9 cellular contexts compared by ENCODE assay signal in the genomic region with DNA sequence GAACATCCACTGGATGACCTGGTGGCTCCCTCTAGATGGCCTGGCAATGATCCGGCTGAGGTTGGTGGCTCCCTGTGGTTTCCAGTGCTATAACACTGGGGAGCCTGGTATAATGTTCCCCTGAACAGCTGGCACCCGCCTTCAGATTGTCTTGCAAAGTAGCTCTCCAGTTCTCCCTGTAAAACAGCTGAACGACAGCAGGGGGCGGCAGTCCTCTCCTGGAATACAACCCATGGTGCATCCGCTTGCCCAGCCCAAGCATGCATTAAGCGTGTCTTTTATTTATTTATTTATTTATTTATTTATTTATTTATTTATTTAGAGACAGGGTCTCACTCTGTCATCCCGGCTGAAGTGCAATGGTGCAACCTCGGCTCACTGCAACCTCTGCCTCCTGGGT.
DNase-seq lines count a peak whose midpoint lies in the region; ATAC-seq, FAIRE-seq and TF ChIP-seq lines count a peak whose summit lies in the region.
"Had no signal": no experiment of that assay in that cellular context is flagged by ENCODE, and none has a peak within 500 bp of the region (broad histone marks: within the 10 kb centered on the region; RNA-seq: fewer than 3 reads in every experiment).

No MANE protein-coding gene starts in this region.

- no peaks in the 10 kb centered on the region for H3K27me3 ChIP-seq in MG63
- H3K27me3 ChIP-seq in bronchial epithelial cell (ENCODE audit: control insufficient read depth, insufficient read depth, low read length) = no peaks in the 10 kb centered on the region
- peaks cover 24% of the 10 kb centered on the region for H3K27me3 ChIP-seq in smooth muscle cell (ENCODE audit: low read depth)
- H3K27me3 ChIP-seq in psoas muscle (ENCODE audit: insufficient read depth in 3 of 3, low read length in 2 of 3) = peaks cover 0 to 4% (median 2%) of the 10 kb centered on the region in 3 donors

- H3K79me2 ChIP-seq in smooth muscle cell (ENCODE audit: low read depth) = no peaks in the 10 kb centered on the region

- no peak overlapping the region for H3K27ac Mint-ChIP-seq in activated T-cell treated with anti-CD3 and anti-CD28 coated beads, Interleukin-2, amount 50 U/mL, for 24 hours

- no peaks in the 10 kb centered on the region for H3K36me3 Mint-ChIP-seq in activated T-cell treated with anti-CD3 and anti-CD28 coated beads, Interleukin-2, amount 50 U/mL, for 24 hours (ENCODE audit: low read depth)

- intact Hi-C loops in psoas muscle (cut with DNase I) = no loop called here

- WGBS in smooth muscle cell (ENCODE audit: low lambda C conversion rate) = 65% methylated on average over 8 of the region's 8 CpGs
- WGBS in psoas muscle, 3 donors = 52 to 61% (median 53%) methylated on average over 8 of the region's 8 CpGs

- no peak for ATAC-seq in psoas muscle

- H3K27me3 Mint-ChIP-seq in activated T-cell treated with anti-CD3 and anti-CD28 coated beads, Interleukin-2, amount 50 U/mL, for 24 hours = peaks cover 42% of the 10 kb centered on the region

- H3K4me1 ChIP-seq in smooth muscle cell (ENCODE audit: low read depth) (no peaks in the 10 kb centered on the region), psoas muscle (no peaks in the 10 kb centered on the region)

- H3K4me3 ChIP-seq in MG63 (no peak overlapping the region), bronchial epithelial cell (ENCODE audit: low read depth, low read length) (no peak overlapping the region), smooth muscle cell (no peak overlapping the region), psoas muscle (no peak overlapping the region)
- H3K4me3 ChIP-seq: thoracic aorta had no signal

- FAIRE-seq in bronchial epithelial cell (lab: Jason Lieb, UNC) = no peak

- no peaks in the 10 kb centered on the region for H4K20me1 ChIP-seq in smooth muscle cell (ENCODE audit: low read depth)

- H3K9me3 ChIP-seq in MG63 (no peaks in the 10 kb centered on the region), smooth muscle cell (replicated peaks; ENCODE audit: low read depth) (no peaks in the 10 kb centered on the region), psoas muscle (no peaks in the 10 kb centered on the region)
- H3K9me3 ChIP-seq: thoracic aorta had no signal

- no peak overlapping the region for H3K4me2 ChIP-seq in smooth muscle cell

- no peaks in the 10 kb centered on the region for H3K9me3 Mint-ChIP-seq in activated T-cell treated with anti-CD3 and anti-CD28 coated beads, Interleukin-2, amount 50 U/mL, for 24 hours

- TF ChIP-seq CTCF in bronchial epithelial cell (IDR thresholded peaks at IDR 0.05; ENCODE audit: insufficient read depth, low read length, severe bottlenecking) = peak; percentile 10
- peak; percentile 33 for TF ChIP-seq CTCF in smooth muscle cell (IDR thresholded peaks at IDR 0.05; ENCODE audit: borderline replicate concordance, insufficient read depth, poor library complexity, severe bottlenecking)
- TF ChIP-seq CTCF in psoas muscle (IDR thresholded peaks at IDR 0.05) = no peak

- no peaks in the 10 kb centered on the region for H3F3A ChIP-seq in smooth muscle cell (ENCODE audit: low read depth)

- H3K27ac ChIP-seq in smooth muscle cell (ENCODE audit: low read depth) = no peak overlapping the region
- no peak overlapping the region for H3K27ac ChIP-seq in psoas muscle
- H3K27ac ChIP-seq: thoracic aorta had no signal

- H3K36me3 ChIP-seq in MG63 (no peaks in the 10 kb centered on the region), bronchial epithelial cell (ENCODE audit: control insufficient read depth, insufficient read depth, low read length) (no peaks in the 10 kb centered on the region), smooth muscle cell (ENCODE audit: low read depth) (no peaks in the 10 kb centered on the region), psoas muscle (ENCODE audit: insufficient read depth in 1 of 2, low read depth in 1 of 2) (no peaks in the 10 kb centered on the region)
- H3K36me3 ChIP-seq: thoracic aorta had no signal

- DNase-seq in activated T-cell treated with anti-CD3 and anti-CD28 coated beads for 48 hours (ENCODE audit: low read depth) (peak; percentile 16), MG63 (peak; percentile 60), bronchial epithelial cell (ENCODE audit: low read depth) (peak; percentile 2), smooth muscle cell (lab: John Stamatoyannopoulos, UW; ENCODE audit: unreplicated experiment) (no peak), psoas muscle (no peak), inferior parietal cortex (ENCODE audit: extremely low spot score) (no peak), COLO829 (ENCODE audit: low spot score) (no peak)
- no peak for DNase-seq in activated T-cell treated with anti-CD3 and anti-CD28 coated beads, Interleukin-2, amount 50 U/mL, for 24 hours

- H3K4me1 Mint-ChIP-seq in activated T-cell treated with anti-CD3 and anti-CD28 coated beads, Interleukin-2, amount 50 U/mL, for 24 hours (ENCODE audit: low read depth) = no peaks in the 10 kb centered on the region

- H3K9ac ChIP-seq in smooth muscle cell (ENCODE audit: low read depth) = no peak overlapping the region

- no peak overlapping the region for H2AFZ ChIP-seq in smooth muscle cell (ENCODE audit: low read depth)

- H3K4me3 Mint-ChIP-seq in activated T-cell treated with anti-CD3 and anti-CD28 coated beads, Interleukin-2, amount 50 U/mL, for 24 hours = no peak overlapping the region

Comparison
In these comparisons a context has a peak if more than half of its experiments do, and no peak if none do; other contexts are left out.
1. DNase-seq: peak in activated T-cell treated with anti-CD3 and anti-CD28 coated beads for 48 hours (single experiment), MG63 (single experiment) and bronchial epithelial cell (single experiment); none in activated T-cell treated with anti-CD3 and anti-CD28 coated beads, Interleukin-2, amount 50 U/mL, for 24 hours (single experiment), smooth muscle cell (single experiment), psoas muscle (0 of 2), inferior parietal cortex (single experiment) and COLO829 (single experiment).